ENCODE assay signal across 31 cellular contexts in genomic region chr10:30724296-30724695, GRCh38.
"Had no signal": no experiment of that assay in that cellular context is flagged by ENCODE, and none has a peak within 500 bp of the region (broad histone marks: within the 10 kb centered on the region; RNA-seq: fewer than 3 reads in every experiment).

No MANE protein-coding gene starts in this region.

- H3K4me3 Mint-ChIP-seq: immature natural killer cell; memory B cell; naive B cell; natural killer cell treated with Interleukin-12 subunit alpha and Interleukin-12 subunit beta and Interleukin-15 and Interleukin-18, amount 100 ng/mL, for 72 hours; neural crest cell; stimulated activated effector memory CD8-positive, alpha-beta T cell treated with anti-CD3 and anti-CD28 coated beads, Interleukin-12 subunit alpha, Interleukin-12 subunit beta, amount 100 ng/mL, for 72 hours; type B pancreatic cell had no signal

- H3K9me3 ChIP-seq: esophagus muscularis mucosa, neutrophil, pancreas, right lobe of liver, stomach, tibial artery had no signal

- H3K4me2 ChIP-seq: smooth muscle cell had no signal

- FAIRE-seq: pancreas, urothelium cell line had no signal

- DNase-seq: cerebellar nuclear complex; cortex of kidney; dorsolateral prefrontal cortex; effector CD4-positive, alpha-beta T cell; foreskin melanocyte; hypothalamus; immature natural killer cell; islet precursor cell; kidney glomerular epithelial cell; naive B cell; pancreas; right lobe of liver; stimulated activated CD4-positive, alpha-beta T cell treated with anti-CD3 and anti-CD28 coated beads, Interleukin-12 subunit alpha, Interleukin-12 subunit beta, amount 100 ng/mL, for 4 hours; stimulated activated CD4-positive, alpha-beta T cell treated with anti-CD3 and anti-CD28 coated beads, Interleukin-2, amount 100 ng/mL, for 24 hours; stimulated activated CD4-positive, alpha-beta T cell treated with anti-CD3 and anti-CD28 coated beads, Interleukin-4, amount 100 ng/mL, for 24 hours; stimulated activated naive CD4-positive, alpha-beta T cell treated with Interleukin-2 at 50 U/mL for 16 hours; stomach had no signal

- H3K27me3 ChIP-seq: dorsolateral prefrontal cortex, esophagus muscularis mucosa, neutrophil, pancreas, right lobe of liver, stomach, tibial artery had no signal

- H3K4me1 Mint-ChIP-seq: stimulated activated effector memory CD8-positive, alpha-beta T cell treated with anti-CD3 and anti-CD28 coated beads, Interleukin-12 subunit alpha, Interleukin-12 subunit beta, amount 100 ng/mL, for 72 hours had no signal

- H3K4me3 ChIP-seq: dorsolateral prefrontal cortex, esophagus muscularis mucosa, lung, pancreas, right lobe of liver, smooth muscle cell, stomach, tibial artery had no signal

- H3K27ac Mint-ChIP-seq: memory B cell; natural killer cell treated with Interleukin-12 subunit alpha and Interleukin-12 subunit beta and Interleukin-15 and Interleukin-18, amount 100 ng/mL, for 72 hours; progenitor cell of endocrine pancreas; type B pancreatic cell had no signal

- ATAC-seq: left lobe of liver; natural killer cell treated with Interleukin-12 subunit alpha and Interleukin-12 subunit beta and Interleukin-15 and Interleukin-18, amount 100 ng/mL, for 72 hours; pancreas; right lobe of liver; stimulated activated effector memory CD8-positive, alpha-beta T cell treated with anti-CD3 and anti-CD28 coated beads, Interleukin-12 subunit alpha, Interleukin-12 subunit beta, amount 100 ng/mL, for 72 hours had no signal

- H3K27ac ChIP-seq: dorsolateral prefrontal cortex, epithelial cell of prostate, esophagus muscularis mucosa, neutrophil, pancreas, right lobe of liver, stomach, tibial artery had no signal

- H3K36me3 ChIP-seq: esophagus muscularis mucosa, neutrophil, pancreas, right lobe of liver, stomach, tibial artery had no signal

- H3K9me3 Mint-ChIP-seq: immature natural killer cell; memory B cell; naive B cell; natural killer cell treated with Interleukin-12 subunit alpha and Interleukin-12 subunit beta and Interleukin-15 and Interleukin-18, amount 100 ng/mL, for 72 hours; neural crest cell; stimulated activated effector memory CD8-positive, alpha-beta T cell treated with anti-CD3 and anti-CD28 coated beads, Interleukin-12 subunit alpha, Interleukin-12 subunit beta, amount 100 ng/mL, for 72 hours; type B pancreatic cell had no signal

- H3K36me3 Mint-ChIP-seq: immature natural killer cell; memory B cell; naive B cell; natural killer cell treated with Interleukin-12 subunit alpha and Interleukin-12 subunit beta and Interleukin-15 and Interleukin-18, amount 100 ng/mL, for 72 hours; stimulated activated effector memory CD8-positive, alpha-beta T cell treated with anti-CD3 and anti-CD28 coated beads, Interleukin-12 subunit alpha, Interleukin-12 subunit beta, amount 100 ng/mL, for 72 hours; type B pancreatic cell had no signal

- H3K4me1 ChIP-seq: pancreas, right lobe of liver had no signal
